22 cellular contexts compared by ENCODE assay signal in the genomic region with DNA sequence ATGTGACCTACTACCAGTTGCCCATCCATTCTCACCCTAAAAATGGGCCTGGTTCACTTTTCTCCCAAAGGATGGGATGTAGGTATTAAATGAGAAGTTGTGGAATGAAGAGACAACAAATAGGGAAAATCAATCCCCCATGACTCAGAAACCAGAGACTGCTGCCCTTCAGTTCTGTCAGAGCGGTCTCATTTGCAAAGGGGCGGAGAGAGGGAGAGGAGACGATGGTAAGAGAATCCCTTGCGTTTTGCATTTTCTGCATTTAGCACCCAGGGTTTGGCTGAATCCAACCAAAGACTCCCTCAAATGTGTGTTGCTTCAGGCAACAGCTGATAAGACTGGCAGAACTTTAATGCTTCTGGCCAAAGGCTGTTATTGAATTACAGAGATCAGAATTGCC.
DNase-seq lines count a peak whose midpoint lies in the region; ATAC-seq, FAIRE-seq and TF ChIP-seq lines count a peak whose summit lies in the region.
"Had no signal": no experiment of that assay in that cellular context is flagged by ENCODE, and none has a peak within 500 bp of the region (broad histone marks: within the 10 kb centered on the region; RNA-seq: fewer than 3 reads in every experiment).

No MANE protein-coding gene starts in this region.

- peak overlapping the region; percentile 18; the same call in 1 of the 2 replicates for H2AFZ ChIP-seq in GM23338

- TF ChIP-seq POLR2A in GM12891 (IDR thresholded peaks at IDR 0.05; ENCODE audit: low read depth, low read length), result no peak

- DNase-seq in GM23338 (ENCODE audit: low spot score) (peak; percentile 25), WTC11 (ENCODE audit: low spot score) (no peak), iPS-NIHi7 (ENCODE audit: extremely low spot score) (peak; percentile 53), GM12891 (ENCODE audit: insufficient read length, low spot score) (no peak)
- no peak for DNase-seq in CD4-positive, alpha-beta T cell
- DNase-seq: 8988T, Calu3, DMS 273 treated with DMSO at 0.1 percent for 48 hours, DMS53, DND-41, EL had no signal

- no peak overlapping the region for H3K4me2 ChIP-seq in GM23338
- H3K4me2 ChIP-seq: BLaER1 had no signal

- CTCF ChIA-PET in WTC11 (lab: Charles Lee), result no interaction called here
- CTCF ChIA-PET in CD4-positive, alpha-beta T cell (lab: Charles Lee), result no interaction called here

- ATAC-seq in GM23338 (peak; percentile 71), WTC11 (peak; percentile 55), HG03521 (IDR thresholded peaks at IDR 0.05; ENCODE audit: unreplicated experiment) (no peak), GM19324 (IDR thresholded peaks at IDR 0.05; ENCODE audit: low FRiP score, unreplicated experiment) (no peak)
- ATAC-seq in CD4-positive, alpha-beta T cell (ENCODE audit: poor library complexity), result no peak
- ATAC-seq: CD8-positive, alpha-beta T cell had no signal

- H3K4me1 Mint-ChIP-seq in GM23338 (peaks cover 9% of the 10 kb centered on the region; the same call in 2 of the 3 replicates), WTC11 (peaks cover 14% of the 10 kb centered on the region)
- H3K4me1 Mint-ChIP-seq in CD4-positive, alpha-beta T cell (ENCODE audit: low read depth), result no peaks in the 10 kb centered on the region
- H3K4me1 Mint-ChIP-seq: CD14-positive monocyte had no signal

- H3K27ac Mint-ChIP-seq in GM23338, result no peak overlapping the region
- H3K27ac Mint-ChIP-seq in WTC11, result no peak overlapping the region
- H3K27ac Mint-ChIP-seq in CD4-positive, alpha-beta T cell, result no peak overlapping the region
- H3K27ac Mint-ChIP-seq: CD14-positive monocyte; CD8-positive, alpha-beta T cell had no signal

- POLR2A ChIA-PET in WTC11 (lab: Charles Lee), result no interaction called here
- POLR2A ChIA-PET in CD4-positive, alpha-beta T cell (lab: Charles Lee), result no interaction called here

- no peaks in the 10 kb centered on the region for H3F3A ChIP-seq in GM23338 (replicated peaks; ENCODE audit: low read depth)

- no peaks in the 10 kb centered on the region for H3K9me3 ChIP-seq in CD4-positive, alpha-beta T cell (ENCODE audit: control insufficient read depth, low read length)
- H3K9me3 ChIP-seq: BLaER1, HAP-1 had no signal

- H3K79me2 ChIP-seq in GM23338 (replicated peaks; ENCODE audit: insufficient read depth), result no peaks in the 10 kb centered on the region

- H3K9me2 ChIP-seq in GM23338 (ENCODE audit: insufficient read depth), result no peaks in the 10 kb centered on the region

- H3K36me3 ChIP-seq in GM23338 (ENCODE audit: insufficient read depth), result no peaks in the 10 kb centered on the region
- H3K36me3 ChIP-seq: HAP-1 had no signal

- H4K20me1 ChIP-seq in GM23338 (replicated peaks; ENCODE audit: insufficient read depth), result no peaks in the 10 kb centered on the region
- H4K20me1 ChIP-seq: BLaER1 had no signal

- FAIRE-seq in GM12891 (lab: Jason Lieb, UNC), result no peak
- FAIRE-seq: G401.6, GM12892, GM18507, H1 had no signal

- H3K27me3 ChIP-seq in GM23338 (ENCODE audit: insufficient read depth), result no peaks in the 10 kb centered on the region
- no peaks in the 10 kb centered on the region for H3K27me3 ChIP-seq in CD4-positive, alpha-beta T cell (ENCODE audit: control insufficient read depth, insufficient read depth, low read length)
- H3K27me3 ChIP-seq: BLaER1 had no signal

- H3K4me3 ChIP-seq in GM23338, result no peak overlapping the region
- H3K4me3 ChIP-seq: BLaER1, HAP-1 had no signal

- H3K36me3 Mint-ChIP-seq in GM23338 (ENCODE audit: low read depth) (no peaks in the 10 kb centered on the region; the same call in 2 of the 3 replicates), WTC11 (no peaks in the 10 kb centered on the region)
- no peaks in the 10 kb centered on the region for H3K36me3 Mint-ChIP-seq in CD4-positive, alpha-beta T cell (ENCODE audit: low read depth)
- H3K36me3 Mint-ChIP-seq: CD8-positive, alpha-beta T cell had no signal

- peaks cover 19% of the 10 kb centered on the region for H3K9me3 Mint-ChIP-seq in GM23338
- H3K9me3 Mint-ChIP-seq in WTC11, result peaks cover 8% of the 10 kb centered on the region; the same call in 1 of the 2 replicates
- H3K9me3 Mint-ChIP-seq in CD4-positive, alpha-beta T cell, result peaks cover 3% of the 10 kb centered on the region

- H3K27me3 Mint-ChIP-seq in GM23338 (ENCODE audit: insufficient read depth, low read depth, poor library complexity), result peaks cover 8% of the 10 kb centered on the region
- H3K27me3 Mint-ChIP-seq in WTC11 (ENCODE audit: low read depth), result peaks cover 9% of the 10 kb centered on the region
- no peaks in the 10 kb centered on the region for H3K27me3 Mint-ChIP-seq in CD4-positive, alpha-beta T cell

- H3K4me3 Mint-ChIP-seq in GM23338 (no peak overlapping the region), WTC11 (no peak overlapping the region)
- H3K4me3 Mint-ChIP-seq in CD4-positive, alpha-beta T cell, result no peak overlapping the region
- H3K4me3 Mint-ChIP-seq: CD14-positive monocyte; CD8-positive, alpha-beta T cell had no signal

- TF ChIP-seq CTCF in GM23338 (conservative IDR thresholded peaks at IDR 0.05; ENCODE audit: low read depth in 2 of 2) (no peak), WTC11 (IDR thresholded peaks at IDR 0.05) (no peak)
- no peak for TF ChIP-seq CTCF in CD4-positive, alpha-beta T cell (IDR thresholded peaks at IDR 0.05)

- intact Hi-C loops in CD4-positive, alpha-beta T cell (cut with DNase I, micrococcal nuclease), result no loop called here

- no peak overlapping the region for H3K27ac ChIP-seq in GM23338 (ENCODE audit: low read depth)
- no peak overlapping the region for H3K27ac ChIP-seq in CD4-positive, alpha-beta T cell (ENCODE audit: low read depth, low read length)
- H3K27ac ChIP-seq: BLaER1, HL-60 had no signal

- peaks cover 9% of the 10 kb centered on the region for H3K4me1 ChIP-seq in GM23338 (ENCODE audit: insufficient read depth)
- H3K4me1 ChIP-seq: BLaER1, HAP-1 had no signal

TF ChIP-seq in GM23338, 12 proteins besides CTCF, POLR2A, EP300 and RAD21 (continues in another document):
- TF ChIP-seq NANOG (IDR thresholded peaks at IDR 0.05; ENCODE audit: borderline replicate concordance) (no peak), ZNF331 (CRISPR knock-in tag; IDR thresholded peaks at IDR 0.05; ENCODE audit: low read depth) (no peak), STAT1 (IDR thresholded peaks at IDR 0.05; ENCODE audit: unreplicated experiment) (no peak)

TF ChIP-seq in WTC11, 78 proteins besides CTCF, POLR2A, EP300 and RAD21 (continues in another document):
- no peak for TF ChIP-seq CREM (CRISPR knock-in tag; IDR thresholded peaks at IDR 0.05)
- TF ChIP-seq GRHL2 (CRISPR knock-in tag; IDR thresholded peaks at IDR 0.05; ENCODE audit: insufficient replicate concordance, severe bottlenecking), result no peak
- TF ChIP-seq ETV6 (CRISPR knock-in tag; IDR thresholded peaks at IDR 0.05), result no peak
- no peak for TF ChIP-seq SMAD4 (CRISPR knock-in tag; IDR thresholded peaks at IDR 0.05)
- no peak for TF ChIP-seq RELA (CRISPR knock-in tag; IDR thresholded peaks at IDR 0.05; ENCODE audit: borderline replicate concordance)

TF ChIP-seq in GM12891, 5 proteins besides CTCF, POLR2A, EP300 and RAD21:
- TF ChIP-seq TAF1 (IDR thresholded peaks at IDR 0.05; ENCODE audit: low read depth, low read length) (no peak), POLR2AphosphoS5 (IDR thresholded peaks at IDR 0.05; ENCODE audit: low read depth, low read length) (no peak), SPI1 (IDR thresholded peaks at IDR 0.05; ENCODE audit: low read depth, low read length) (no peak), PAX5 (IDR thresholded peaks at IDR 0.05; ENCODE audit: insufficient read depth, low read length, severe bottlenecking) (no peak), POU2F2 (IDR thresholded peaks at IDR 0.05; ENCODE audit: low read depth, low read length) (no peak)
TF ChIP-seq in GM12891: peak in this region for 0.

Comparison
In these comparisons a context has a peak if more than half of its experiments do, and no peak if none do; other contexts are left out.
1. ATAC-seq: peak in GM23338 (single experiment) and WTC11 (single experiment); none in CD4-positive, alpha-beta T cell (single experiment), HG03521 (single experiment) and GM19324 (single experiment).
2. DNase-seq: peak in GM23338 (single experiment) and iPS-NIHi7 (single experiment); none in WTC11 (single experiment), CD4-positive, alpha-beta T cell (0 of 10) and GM12891 (single experiment).